In the genomic region with DNA sequence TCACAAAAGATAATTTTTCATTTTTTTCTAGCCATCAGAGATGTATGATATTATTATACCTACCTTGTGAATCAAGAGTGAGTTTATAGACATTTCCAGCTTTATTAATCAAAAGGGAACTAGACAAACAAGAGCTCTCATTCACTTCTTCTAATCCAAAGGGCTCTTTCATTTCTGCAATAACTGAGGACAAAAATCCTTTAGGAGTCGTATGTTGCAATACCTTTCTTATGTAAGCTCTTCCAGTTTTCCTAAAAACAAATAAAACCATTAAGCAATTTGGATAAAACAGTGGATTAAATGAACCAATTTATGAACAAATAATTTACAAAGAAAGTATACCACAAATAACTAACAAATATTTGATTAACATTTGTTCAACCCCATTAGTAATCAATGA, we compare ENCODE assay signal across 1 cellular context.
TF ChIP-seq lines count a peak whose summit lies in the region.

No MANE protein-coding gene starts in this region.

TF ChIP-seq in HepG2, 621 proteins besides CTCF, POLR2A, EP300 and RAD21 (continued from another document):
- TF ChIP-seq CEBPB (IDR thresholded peaks at IDR 0.05; ENCODE audit: borderline replicate concordance, low read depth, low read length) (peak; percentile 62; the same call in 1 of the 2 replicates), ESRRA (CRISPR knock-in tag; IDR thresholded peaks at IDR 0.05; ENCODE audit: low read depth) (no peak)
